ENCODE assay signal across 9 cellular contexts in genomic region chr7:158811461-158811860, GRCh38.
DNase-seq lines count a peak whose midpoint lies in the region; ATAC-seq lines count a peak whose summit lies in the region.
"Had no signal": no experiment of that assay in that cellular context is flagged by ENCODE, and none has a peak within 500 bp of the region (broad histone marks: within the 10 kb centered on the region; RNA-seq: fewer than 3 reads in every experiment).

No MANE protein-coding gene starts in this region.

- H3K27me3 ChIP-seq in rectal smooth muscle tissue (ENCODE audit: control insufficient read depth, insufficient read depth, low read length), result no peaks in the 10 kb centered on the region

- H3K4me3 Mint-ChIP-seq in T-helper 2 cell treated with Interferon-gamma antibody and Interleukin-4, amounts not matched to agents 5 μg/mL and 100 μg/mL, for 36 hours, result peak overlapping the region; percentile 79

- peaks cover 65% of the 10 kb centered on the region for H3K4me1 Mint-ChIP-seq in T-helper 2 cell treated with Interferon-gamma antibody and Interleukin-4, amounts not matched to agents 5 μg/mL and 100 μg/mL, for 36 hours (ENCODE audit: low read depth)

- H3K36me3 Mint-ChIP-seq in T-helper 2 cell treated with Interferon-gamma antibody and Interleukin-4, amounts not matched to agents 5 μg/mL and 100 μg/mL, for 36 hours (ENCODE audit: low read depth), result peaks cover 62% of the 10 kb centered on the region

- ATAC-seq in GM18511 (IDR thresholded peaks at IDR 0.05; ENCODE audit: unreplicated experiment) (no peak), GM19395 (IDR thresholded peaks at IDR 0.05; ENCODE audit: unreplicated experiment) (no peak)

- H3K36me3 ChIP-seq in rectal smooth muscle tissue (ENCODE audit: control insufficient read depth, insufficient read depth, low read length), result no peaks in the 10 kb centered on the region

- peaks cover 30% of the 10 kb centered on the region for H3K4me1 ChIP-seq in rectal smooth muscle tissue (ENCODE audit: control insufficient read depth, insufficient read depth, low read length)

- H3K9ac ChIP-seq in rectal smooth muscle tissue (ENCODE audit: low read length), result no peak overlapping the region

- H3K27me3 Mint-ChIP-seq in T-helper 2 cell treated with Interferon-gamma antibody and Interleukin-4, amounts not matched to agents 5 μg/mL and 100 μg/mL, for 36 hours (ENCODE audit: low read depth), result no peaks in the 10 kb centered on the region

- H3K9me3 Mint-ChIP-seq in T-helper 2 cell treated with Interferon-gamma antibody and Interleukin-4, amounts not matched to agents 5 μg/mL and 100 μg/mL, for 36 hours, result no peaks in the 10 kb centered on the region

- H3K27ac Mint-ChIP-seq in T-helper 2 cell treated with Interferon-gamma antibody and Interleukin-4, amounts not matched to agents 5 μg/mL and 100 μg/mL, for 36 hours, result peak overlapping the region; percentile 97

- DNase-seq in AG20443 (ENCODE audit: low spot score) (peak; percentile 71), COLO829 (ENCODE audit: low spot score) (no peak), NCI-H1048 (lab: John Stamatoyannopoulos, UW) (no peak)
- DNase-seq in T-helper 2 cell treated with Interferon-gamma antibody and Interleukin-4, amounts not matched to agents 5 μg/mL and 100 μg/mL, for 36 hours (ENCODE audit: low spot score), result peak; percentile 40
- DNase-seq in effector CD4-positive, alpha-beta T cell, result peak; percentile 20

- peak overlapping the region; percentile 66 for H3K27ac ChIP-seq in rectal smooth muscle tissue (ENCODE audit: low read depth, low read length)
- H3K27ac ChIP-seq: VCaP had no signal

- no peak overlapping the region for H3K4me3 ChIP-seq in rectal smooth muscle tissue (ENCODE audit: low read length)

Comparison
In these comparisons a context has a peak if more than half of its experiments do, and no peak if none do; other contexts are left out.
1. DNase-seq: peak in AG20443 (single experiment), T-helper 2 cell treated with Interferon-gamma antibody and Interleukin-4, amounts not matched to agents 5 μg/mL and 100 μg/mL, for 36 hours (single experiment) and effector CD4-positive, alpha-beta T cell (single experiment); none in COLO829 (single experiment) and NCI-H1048 (single experiment).